16 cellular contexts compared by ENCODE assay signal in genomic region chr9:130428096-130428665, GRCh38. TPM values are rescaled to one million over a fixed set of nuclear protein-coding genes. Genes with fewer than 3 reads are reported as not detected.
DNase-seq lines count a peak whose midpoint lies in the region; ATAC-seq, FAIRE-seq and TF ChIP-seq lines count a peak whose summit lies in the region.
"Had no signal": no experiment of that assay in that cellular context is flagged by ENCODE, and none has a peak within 500 bp of the region (broad histone marks: within the 10 kb centered on the region; RNA-seq: fewer than 3 reads in every experiment).

No MANE protein-coding gene starts in this region.

- no peaks in the 10 kb centered on the region for H3K9me3 ChIP-seq in right cardiac atrium (ENCODE audit: control insufficient read depth, low read length)
- H3K9me3 ChIP-seq in right atrium auricular region: no peaks in the 10 kb centered on the region
- no peaks in the 10 kb centered on the region for H3K9me3 ChIP-seq in small intestine (ENCODE audit: control insufficient read depth, low read depth)
- H3K9me3 ChIP-seq: BE2C had no signal

- WGBS in right cardiac atrium: 87% methylated on average over 20 of the region's 20 CpGs
- 91 to 93% (median 93%) methylated on average over 20 of the region's 20 CpGs for WGBS in small intestine, 3 donors

- intact Hi-C loops in right cardiac atrium (cut with DNase I): no loop called here

- no peak overlapping the region for H3K27ac ChIP-seq in right cardiac atrium (ENCODE audit: low read length)
- no peak overlapping the region for H3K27ac ChIP-seq in right atrium auricular region
- peak overlapping the region; percentile 86 for H3K27ac ChIP-seq in RWPE1
- no peak overlapping the region for H3K27ac ChIP-seq in small intestine (ENCODE audit: low read depth in 1 of 2, low read length in 1 of 2)

- H3K36me3 ChIP-seq in right atrium auricular region (no peaks in the 10 kb centered on the region), small intestine (ENCODE audit: control insufficient read depth in 2 of 2, insufficient read depth in 2 of 2, low read length in 2 of 2) (no peaks in the 10 kb centered on the region)
- H3K36me3 ChIP-seq: BE2C had no signal

- CTCF ChIA-PET in RWPE1 (lab: Yijun Ruan, JAX): interaction anchor here (0.6 to 1.2 kb wide), 3 partner anchors 22 to 255 kb away, joined by 3 to 6 read pairs (median 4); no protein-coding TSS in a partner anchor

- DNase-seq in right cardiac atrium (peak in 2 of 3 donors; percentile 36 to 40), right atrium auricular region (ENCODE audit: low spot score) (no peak), RWPE1 (ENCODE audit: low spot score) (no peak), left kidney (ENCODE audit: low read depth, low spot score) (peak; percentile 73), small intestine (no peak), MV-4-11 (lab: John Stamatoyannopoulos, UW) (no peak), NCI-H526 treated with DMSO at 0.1 percent for 48 hours (lab: John Stamatoyannopoulos, UW) (no peak)
- DNase-seq: BE2C; CD4-positive, alpha-beta T cell; DMS153; DMS79; GDM1 had no signal

- H3K4me1 ChIP-seq in right cardiac atrium (ENCODE audit: control insufficient read depth, insufficient read depth, low read length) (no peaks in the 10 kb centered on the region), right atrium auricular region (peaks cover 0 to 23% of the 10 kb centered on the region in 2 donors), small intestine (ENCODE audit: control insufficient read depth in 2 of 2, insufficient read depth in 1 of 2, low read depth in 1 of 2, low read length in 1 of 2) (peaks cover 3 to 7% of the 10 kb centered on the region in 2 donors)

- no peak for FAIRE-seq in small intestine (lab: Jason Lieb, UNC)
- FAIRE-seq: GM12892, GM18507 had no signal

- H3K27me3 ChIP-seq in right cardiac atrium (ENCODE audit: control insufficient read depth, insufficient read depth): no peaks in the 10 kb centered on the region
- no peaks in the 10 kb centered on the region for H3K27me3 ChIP-seq in right atrium auricular region
- peaks cover 3 to 4% of the 10 kb centered on the region in 2 donors for H3K27me3 ChIP-seq in small intestine (ENCODE audit: control insufficient read depth in 2 of 2, insufficient read depth in 2 of 2, low read length in 2 of 2)
- H3K27me3 ChIP-seq: BE2C had no signal

- POLR2A ChIA-PET in RWPE1 (lab: Yijun Ruan, JAX; ENCODE audit: low non-redundant PET): no interaction called here

- ATAC-seq in right cardiac atrium: no peak
- ATAC-seq: GM23338 had no signal

- TF ChIP-seq CTCF in right atrium auricular region (IDR thresholded peaks at IDR 0.05) (no peak), RWPE1 (conservative IDR thresholded peaks at IDR 0.05; ENCODE audit: low read depth) (no peak)

- H3K4me3 ChIP-seq in right cardiac atrium (ENCODE audit: low read length): no peak overlapping the region
- H3K4me3 ChIP-seq in right atrium auricular region: no peak overlapping the region
- no peak overlapping the region for H3K4me3 ChIP-seq in small intestine (ENCODE audit: low read depth in 1 of 2, low read length in 2 of 2)
- H3K4me3 ChIP-seq: GM23338 had no signal

RNA-seq across cellular contexts. Expression of gene ASS1, which starts 16.6 kb away (rescaled TPM):
- 10 to 100 TPM; 37.6 to 88.3 (median 52.9) TPM for total RNA-seq in right cardiac atrium
- 77.8 TPM for polyA plus RNA-seq in right cardiac atrium
- 100 to 1,000 TPM in 1 of 2 donors, 10 to 100 TPM in 1; 75.3 to 110 TPM for total RNA-seq in right atrium auricular region
- 100 to 1,000 TPM; 295 to 435 (median 381) TPM for polyA plus RNA-seq in small intestine
- total RNA-seq: A172; CD4-positive, alpha-beta T cell had no signal

Comparison
In these comparisons a context has a peak if more than half of its experiments do, and no peak if none do; other contexts are left out.
1. DNase-seq: peak in right cardiac atrium (2 of 3) and left kidney (single experiment); none in right atrium auricular region (single experiment), RWPE1 (single experiment), small intestine (single experiment), MV-4-11 (single experiment) and NCI-H526 treated with DMSO at 0.1 percent for 48 hours (single experiment).